Comparison of ENCODE assay signal across 8 cellular contexts in genomic region chr9:98256632-98257218, GRCh38. TPM values are rescaled to one million over a fixed set of nuclear protein-coding genes. Genes with fewer than 3 reads are reported as not detected.
A peak's percentile ranks its signal among the peaks of the same experiment; 100 is the strongest.
DNase-seq lines count a peak whose midpoint lies in the region; ATAC-seq, FAIRE-seq and TF ChIP-seq lines count a peak whose summit lies in the region.

No MANE protein-coding gene starts in this region.

- TF ChIP-seq EP300 in K562 (IDR thresholded peaks at IDR 0.05; ENCODE audit: low read length): no peak

- no peak for TF ChIP-seq POLR2A in K562 (conservative IDR thresholded peaks at IDR 0.05)
- no peak for TF ChIP-seq POLR2A in right lobe of liver (IDR thresholded peaks at IDR 0.05)

- ATAC-seq in K562 (peak; percentile 54), right lobe of liver (no peak), HG03280 (IDR thresholded peaks at IDR 0.05; ENCODE audit: unreplicated experiment) (no peak), GM21423 (IDR thresholded peaks at IDR 0.05; ENCODE audit: unreplicated experiment) (no peak)
- ATAC-seq in stimulated activated naive CD8-positive, alpha-beta T cell treated with anti-CD3 and anti-CD28 coated beads, Interleukin-15, Interleukin-2, amounts not matched to agents 100 U/mL and 50 U/mL, for 24 hours: no peak

- BruUV-seq in K562 (replicated peaks; lab: Mats Ljungman, UMichigan): TSS peak; percentile 54

- CTCF ChIA-PET in K562 (lab: Yijun Ruan, JAX; ENCODE audit: low intra/inter-chr PET ratio): interaction anchor here (0.6 kb wide), 1 partner anchor 182 kb away, joined by 3 read pairs; no protein-coding TSS in a partner anchor

- 2% methylated on average over 13 of the region's 14 CpGs for WGBS in K562 (ENCODE audit: insufficient coverage, low coverage, missing lambda C conversion rate)
- 8% methylated on average over 14 of the region's 14 CpGs for WGBS in right lobe of liver (ENCODE audit: insufficient coverage, low coverage, low lambda C conversion rate, missing lambda C conversion rate)

- peak overlapping the region; percentile 96 for H2AFZ ChIP-seq in K562 (ENCODE audit: low read depth, low read length)

- H3K27ac ChIP-seq in SJSA1: peak overlapping the region; percentile 89
- peak overlapping the region; percentile 92 for H3K27ac ChIP-seq in K562 (ENCODE audit: extremely low read depth, low read depth, low read length)
- peak overlapping the region; percentile 80 to 94 (median 94) for H3K27ac ChIP-seq in right lobe of liver

- intact Hi-C loops in K562 (cut with micrococcal nuclease) (loop anchor here (2.0 to 5.0 kb wide), 3 partner anchors 16 to 334 kb away; partner anchors contain the start of genes ANP32B and TRMO), right lobe of liver (cut with DNase I) (loop anchor here in 1 of 2 donors (10.0 kb wide), 1 partner anchor 182 kb away; no protein-coding TSS in a partner anchor)

- H3K27me3 ChIP-seq in SJSA1 (replicated peaks): no peaks in the 10 kb centered on the region
- no peaks in the 10 kb centered on the region for H3K27me3 ChIP-seq in K562 (ENCODE audit: control insufficient read depth in 2 of 2, insufficient read depth in 2 of 2, low read length in 2 of 2)
- H3K27me3 ChIP-seq in right lobe of liver: no peaks in the 10 kb centered on the region

- peak; percentile 82 for FAIRE-seq in K562 (lab: Jason Lieb, UNC)

- H3K9ac ChIP-seq in K562 (ENCODE audit: insufficient read depth in 1 of 2, low read depth in 2 of 2, low read length in 2 of 2): peak overlapping the region; percentile 78 to 99

- H3K9me3 ChIP-seq in SJSA1 (replicated peaks) (no peaks in the 10 kb centered on the region), K562 (replicated peaks; ENCODE audit: control insufficient read depth, insufficient read depth, low read depth, low read length) (no peaks in the 10 kb centered on the region), right lobe of liver (no peaks in the 10 kb centered on the region)

- H3K4me1 ChIP-seq in SJSA1 (replicated peaks) (peaks cover 17% of the 10 kb centered on the region), K562 (replicated peaks in 1 of 2; ENCODE audit: control insufficient read depth in 2 of 2, insufficient read depth in 2 of 2, low read length in 2 of 2) (peaks cover 26 to 34% of the 10 kb centered on the region in 2 experiments; a peak in 4 of 5 replicates), right lobe of liver (peaks cover 0 to 11% (median 5%) of the 10 kb centered on the region in 4 donors)

- H3K4me3 ChIP-seq in SJSA1 (peak overlapping the region; percentile 60), K562 (peak overlapping the region; percentile 73), right lobe of liver (peak overlapping the region; percentile 70 to 96 (median 94))

- POLR2A ChIA-PET in K562 (lab: Yijun Ruan, JAX): interaction anchor here (0.6 to 2.8 kb wide), 16 partner anchors 8 to 450 kb away, joined by 3 to 21 read pairs (median 4); no protein-coding TSS in a partner anchor

- TF ChIP-seq CTCF in K562 (IDR thresholded peaks at IDR 0.05 in 2 of 3, conservative IDR thresholded peaks at IDR 0.05 in 1 of 3; ENCODE audit: insufficient read depth in 2 of 3, low read depth in 1 of 3, low read length in 3 of 3) (no peak), right lobe of liver (IDR thresholded peaks at IDR 0.05) (no peak)

- DNase-seq in SIG-M5 treated with dmso at 0.1 percent for 504 hours (lab: John Stamatoyannopoulos, UW; ENCODE audit: unreplicated experiment) (peak; percentile 55), SIG-M5 (lab: John Stamatoyannopoulos, UW) (no peak), SJSA1 (ENCODE audit: low read depth in 1 of 2, low spot score in 2 of 2) (no peak), K562 (ENCODE audit: extremely low read depth in 1 of 4, low spot score in 3 of 4) (peak; percentile 50 to 80 (median 61)), right lobe of liver (no peak)
- DNase-seq in stimulated activated naive CD8-positive, alpha-beta T cell treated with anti-CD3 and anti-CD28 coated beads, Interleukin-15, Interleukin-2, amounts not matched to agents 100 U/mL and 50 U/mL, for 24 hours: peak; percentile 21

- H3K4me2 ChIP-seq in K562 (ENCODE audit: insufficient read depth, low read length): peak overlapping the region; percentile 91

- in situ Hi-C loops in K562 (cut with MboI): loop anchor here (25.0 kb wide), 1 partner anchor 344 kb away; the partner anchor contains the start of gene TRMO

- TF ChIP-seq RAD21 in K562 (CRISPR knock-in tag; conservative IDR thresholded peaks at IDR 0.05 in 1 of 2, IDR thresholded peaks at IDR 0.05 in 1 of 2): no peak

- H3K36me3 ChIP-seq in SJSA1: peaks cover under 1% of the 10 kb centered on the region; the same call in 1 of the 2 replicates
- no peaks in the 10 kb centered on the region; the same call in 2 of the 3 replicates for H3K36me3 ChIP-seq in K562 (ENCODE audit: control insufficient read depth, insufficient read depth, low read length)
- no peaks in the 10 kb centered on the region for H3K36me3 ChIP-seq in right lobe of liver

- H4K20me1 ChIP-seq in K562 (replicated peaks; ENCODE audit: control insufficient read depth, insufficient read depth, low read length): no peaks in the 10 kb centered on the region

- H3K9me1 ChIP-seq in K562 (ENCODE audit: control insufficient read depth, insufficient read depth, low read length): no peaks in the 10 kb centered on the region

- H3K79me2 ChIP-seq in K562 (ENCODE audit: control insufficient read depth, insufficient read depth, low read length): peaks cover 24% of the 10 kb centered on the region

TF ChIP-seq in K562, 482 proteins besides CTCF, POLR2A, EP300 and RAD21 (continues in another document):
- TF ChIP-seq PATZ1 (CRISPR knock-in tag; IDR thresholded peaks at IDR 0.05; ENCODE audit: borderline replicate concordance) (no peak), LARP7 (IDR thresholded peaks at IDR 0.05) (no peak), MEIS2 (IDR thresholded peaks at IDR 0.05; ENCODE audit: partially characterized antibody) (peak; percentile 92), FUS (optimal IDR thresholded peaks at IDR 0.05; ENCODE audit: low read depth, low read length) (no peak), VEZF1 (CRISPR knock-in tag; IDR thresholded peaks at IDR 0.05) (0 out of 2 replicates have a peak, but pooled peaks have one; percentile 40), KLF13 (tag; IDR thresholded peaks at IDR 0.05; ENCODE audit: borderline replicate concordance, low read depth) (no peak), PHTF2 (CRISPR knock-in tag; IDR thresholded peaks at IDR 0.05) (no peak), TAF7 (tag; IDR thresholded peaks at IDR 0.05) (no peak), YY1 (IDR thresholded peaks at IDR 0.05; ENCODE audit: borderline replicate concordance in 1 of 3, control insufficient read depth in 1 of 3, extremely low read depth in 1 of 3, insufficient read depth in 3 of 3, insufficient read length in 1 of 3, insufficient replicate concordance in 2 of 3, low read depth in 1 of 3, low read length in 2 of 3) (peak in 1 of 3 experiments; percentile 27), ZNF584 (CRISPR knock-in tag; IDR thresholded peaks at IDR 0.05; ENCODE audit: low read depth) (no peak), MTA2 (IDR thresholded peaks at IDR 0.05; ENCODE audit: low read depth) (no peak), CCNT2 (IDR thresholded peaks at IDR 0.05; ENCODE audit: borderline replicate concordance, extremely low read depth, insufficient read length, low read depth, low read length) (no peak)

RNA-seq across cellular contexts. Expression of gene TBC1D2, which starts 1.3 kb away (rescaled TPM):
- total RNA-seq in SJSA1 (2014; rRNA removed; shearing (Covaris generic)): 4.4 TPM in 2 replicates
- total RNA-seq in K562 (2011; cell fraction: chromatin; rRNA removed; ENCODE audit: low replicate concordance): 7.6 and 15.3 TPM in 2 replicates
- total RNA-seq in K562 (2011; cell fraction: nucleolus; rRNA removed): 9.9 and 12.0 TPM in 2 replicates
- 6.6 and 7.3 TPM in 2 replicates for total RNA-seq in K562 (2011; cell fraction: nucleoplasm; rRNA removed)
- total RNA-seq in K562 (2014; rRNA removed) (5.3 and 6.1 TPM in 2 replicates), K562 (2014; rRNA removed; fragmentation: Illumina TruSeq; extraction: Trizol) (1.4 and 1.8 TPM in 2 replicates), K562 (2015; rRNA removed; fragmentation: Illumina TruSeq; extraction: Trizol) (3.2 and 3.8 TPM in 2 replicates), K562 (2021) (6.1 and 7.0 TPM in 2 replicates), right lobe of liver (10 to 100 TPM in 2 of 6 experiments, 1 to 10 TPM in 4; 5.1 to 17.5 (median 9.7) TPM)
- polyA plus RNA-seq in K562 (2011; rRNA removed) (2.5 and 3.5 TPM in 2 replicates), K562 (2014; fragmentation: Illumina TruSeq; extraction: Trizol) (2.2 and 3.9 TPM in 2 replicates), K562 (2014; fragmentation: Nextera tagmentation; extraction: Ambion mirVana) (under 1 TPM; 0.10 to 0.21 TPM), K562 (2014; rRNA removed) (5.2 and 5.4 TPM in 2 replicates)
- polyA plus RNA-seq in K562 (2011; cell fraction: cytosol; rRNA removed): 2.7 and 8.4 TPM in 2 replicates
- 5.7 and 10.1 TPM in 2 replicates for polyA plus RNA-seq in K562 (2011; cell fraction: nucleus; rRNA removed)
- polyA plus RNA-seq in K562 (2012): 4.8 and 7.1 TPM in 2 replicates
- 2.8 and 4.0 TPM in 2 replicates for polyA minus RNA-seq in K562 (2011; rRNA and poly(A)+ RNA removed)
- 4.3 and 4.5 TPM in 2 replicates for polyA minus RNA-seq in K562 (2011; cell fraction: cytosol; rRNA and poly(A)+ RNA removed)
- polyA minus RNA-seq in K562 (2011; cell fraction: nucleus; rRNA and poly(A)+ RNA removed): 4.8 and 5.6 TPM in 2 replicates

Comparison
In these comparisons a context has a peak if more than half of its experiments do, and no peak if none do; other contexts are left out.
1. DNase-seq: peak in SIG-M5 treated with dmso at 0.1 percent for 504 hours (single experiment), K562 (4 of 4) and stimulated activated naive CD8-positive, alpha-beta T cell treated with anti-CD3 and anti-CD28 coated beads, Interleukin-15, Interleukin-2, amounts not matched to agents 100 U/mL and 50 U/mL, for 24 hours (single experiment); none in SIG-M5 (single experiment), SJSA1 (0 of 2) and right lobe of liver (0 of 3).
2. Peak in every context shown above with its lines, with median percentiles within 50 percentile points of each other: H3K27ac ChIP-seq and H3K4me3 ChIP-seq.